Comparison of ENCODE assay signal across 8 cellular contexts in the genomic region with DNA sequence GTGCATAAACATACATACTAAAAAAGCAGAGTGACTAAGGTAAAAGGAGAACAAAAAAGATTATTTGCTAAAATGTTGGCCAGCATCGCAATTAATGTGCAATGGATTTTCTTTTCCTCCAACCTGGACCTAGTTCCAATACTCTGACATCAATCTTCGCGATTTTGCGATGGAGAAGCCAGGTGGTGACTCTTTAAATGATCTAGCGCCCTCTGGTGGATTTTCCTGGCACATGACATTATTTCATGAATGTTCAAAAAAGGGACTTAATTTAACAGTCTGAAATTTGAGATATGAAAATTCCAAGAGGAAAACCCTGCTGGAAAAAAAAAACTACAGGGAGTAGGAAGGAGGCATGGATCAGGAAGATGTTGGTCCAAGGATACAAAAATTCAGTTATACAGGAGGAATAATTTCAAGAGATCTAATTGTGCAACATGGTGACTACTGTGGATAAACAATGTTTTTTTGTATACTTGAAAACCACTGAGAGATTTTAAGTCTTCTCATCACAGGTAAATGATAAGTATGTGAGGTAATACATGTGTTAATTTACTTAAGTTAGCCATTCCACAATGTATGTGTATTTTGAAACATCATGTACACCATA. TPM values are rescaled to one million over a fixed set of nuclear protein-coding genes. Genes with fewer than 3 reads are reported as not detected.
DNase-seq lines count a peak whose midpoint lies in the region; ATAC-seq and TF ChIP-seq lines count a peak whose summit lies in the region.

No MANE protein-coding gene starts in this region.

- in situ Hi-C loops in Caki2 (cut with HindIII; ENCODE audit: low pct_unique_long_range_greater_than_20kb, low sequenced_read_pairs): loop anchor here (25.0 kb wide), 1 partner anchor 480 kb away; no protein-coding TSS in a partner anchor

- peak; percentile 66 for DNase-seq in Caki2 (ENCODE audit: low read depth)
- peak; percentile 66 for DNase-seq in NCI-H748 treated with DMSO at 0.1 percent for 48 hours (lab: John Stamatoyannopoulos, UW)
- peak; percentile 59 for DNase-seq in activated CD8-positive, alpha-beta memory T cell treated with anti-CD3 and anti-CD28 coated beads, Interleukin-2, amount 10 ng/mL, durations not matched to agents 7 days and 5 days
- peak; percentile 67 for DNase-seq in fibroblast of gingiva (ENCODE audit: low read depth)

- no peak overlapping the region for H3K4me3 Mint-ChIP-seq in activated CD8-positive, alpha-beta memory T cell treated with anti-CD3 and anti-CD28 coated beads, Interleukin-2, amount 10 ng/mL, durations not matched to agents 7 days and 5 days

- CTCF ChIA-PET in activated CD8-positive, alpha-beta memory T cell treated with anti-CD3 and anti-CD28 coated beads, Interleukin-2, amount 10 ng/mL, durations not matched to agents 7 days and 5 days (lab: Charles Lee): interaction anchor here (0.7 to 4.9 kb wide), 14 partner anchors 10 to 482 kb away, joined by 3 to 41 read pairs (median 3); no protein-coding TSS in a partner anchor

- no peaks in the 10 kb centered on the region for H3K9me3 ChIP-seq in neutrophil

- no peaks in the 10 kb centered on the region for H3K36me3 ChIP-seq in neutrophil

- ATAC-seq in HG02885 (IDR thresholded peaks at IDR 0.05; ENCODE audit: poor library complexity, unreplicated experiment) (peak; percentile 41), HG02623 (IDR thresholded peaks at IDR 0.05; ENCODE audit: unreplicated experiment) (no peak), HG03521 (IDR thresholded peaks at IDR 0.05; ENCODE audit: unreplicated experiment) (no peak)
- no peak for ATAC-seq in activated CD8-positive, alpha-beta memory T cell treated with anti-CD3 and anti-CD28 coated beads, Interleukin-2, amount 10 ng/mL, durations not matched to agents 7 days and 5 days

- no peak overlapping the region for H3K27ac ChIP-seq in neutrophil

- no peak overlapping the region for H3K27ac Mint-ChIP-seq in activated CD8-positive, alpha-beta memory T cell treated with anti-CD3 and anti-CD28 coated beads, Interleukin-2, amount 10 ng/mL, durations not matched to agents 7 days and 5 days

- peak overlapping the region; percentile 7 to 30 for H3K4me3 ChIP-seq in neutrophil (ENCODE audit: low read depth in 1 of 2, low read length in 1 of 2)

- H3K36me3 Mint-ChIP-seq in activated CD8-positive, alpha-beta memory T cell treated with anti-CD3 and anti-CD28 coated beads, Interleukin-2, amount 10 ng/mL, durations not matched to agents 7 days and 5 days: no peaks in the 10 kb centered on the region

- H3K27me3 ChIP-seq in neutrophil: peaks cover 68% of the 10 kb centered on the region

- peak; percentile 80 for TF ChIP-seq CTCF in neutrophil (IDR thresholded peaks at IDR 0.05)

- H3K4me1 ChIP-seq in neutrophil (ENCODE audit: control insufficient read depth in 1 of 2, insufficient read depth in 1 of 2, low read depth in 1 of 2, low read length in 1 of 2): peaks cover 0 to 20% of the 10 kb centered on the region in 2 experiments

- H3K9me3 Mint-ChIP-seq in activated CD8-positive, alpha-beta memory T cell treated with anti-CD3 and anti-CD28 coated beads, Interleukin-2, amount 10 ng/mL, durations not matched to agents 7 days and 5 days (ENCODE audit: low read depth): no peaks in the 10 kb centered on the region

- H3K4me1 Mint-ChIP-seq in activated CD8-positive, alpha-beta memory T cell treated with anti-CD3 and anti-CD28 coated beads, Interleukin-2, amount 10 ng/mL, durations not matched to agents 7 days and 5 days: peaks cover 5% of the 10 kb centered on the region

- peaks cover 45% of the 10 kb centered on the region for H3K27me3 Mint-ChIP-seq in activated CD8-positive, alpha-beta memory T cell treated with anti-CD3 and anti-CD28 coated beads, Interleukin-2, amount 10 ng/mL, durations not matched to agents 7 days and 5 days

RNA-seq across cellular contexts. Expression of a gene that starts 4.3 kb away (rescaled TPM):
- 6.2 and 12.8 TPM in 2 replicates for total RNA-seq in Caki2 (2014; rRNA removed; shearing (Covaris generic); ENCODE audit: low replicate concordance)
- total RNA-seq in activated CD8-positive, alpha-beta memory T cell treated with anti-CD3 and anti-CD28 coated beads, Interleukin-2, amount 10 ng/mL, durations not matched to agents 7 days and 5 days: 1 to 10 TPM in 1 of 2 experiments, under 1 TPM in 1; 0.55 to 1.5 TPM
